In genomic region chr1:206935491-206936067, GRCh38 we compare ENCODE assay signal across 8 cellular contexts. TPM values are rescaled to one million over a fixed set of nuclear protein-coding genes. Genes with fewer than 3 reads are reported as not detected.
DNase-seq lines count a peak whose midpoint lies in the region; ATAC-seq and TF ChIP-seq lines count a peak whose summit lies in the region.

No MANE protein-coding gene starts in this region.

- no peak overlapping the region for H3K4me2 ChIP-seq in neuronal stem cell (ENCODE audit: insufficient read depth, low read length, poor library complexity, severe bottlenecking)

- no peaks in the 10 kb centered on the region for H3K79me1 ChIP-seq in neuronal stem cell (ENCODE audit: low read depth, low read length)

- no peak overlapping the region for H4K91ac ChIP-seq in neuronal stem cell (ENCODE audit: low read depth, low read length, poor library complexity)

- H2AFZ ChIP-seq in neuronal stem cell (ENCODE audit: low read length): no peak overlapping the region

- no peak overlapping the region for H3K27ac ChIP-seq in neuronal stem cell (replicated peaks; ENCODE audit: low read length)

- H3K4me3 ChIP-seq in AG09309 (ENCODE audit: control insufficient read depth, low read depth, low read length): no peak overlapping the region
- H3K4me3 ChIP-seq in neuronal stem cell (ENCODE audit: low read length in 2 of 2): no peak overlapping the region

- H4K8ac ChIP-seq in neuronal stem cell (ENCODE audit: low read depth, low read length): no peak overlapping the region

- no peak overlapping the region for H2AK5ac ChIP-seq in neuronal stem cell (ENCODE audit: low read depth, low read length)

- H3K9me3 ChIP-seq in neuronal stem cell (replicated peaks in 1 of 2; ENCODE audit: control insufficient read depth in 2 of 2, insufficient read depth in 1 of 2, low read depth in 1 of 2, low read length in 2 of 2): no peaks in the 10 kb centered on the region

- H3K4ac ChIP-seq in neuronal stem cell (ENCODE audit: low read length): no peak overlapping the region

- no peak overlapping the region for H2BK120ac ChIP-seq in neuronal stem cell (ENCODE audit: low read depth, low read length)

- H3K9ac ChIP-seq in neuronal stem cell (ENCODE audit: low read depth, low read length, poor library complexity): no peak overlapping the region

- TF ChIP-seq CTCF in AG09309 (IDR thresholded peaks at IDR 0.05; ENCODE audit: control insufficient read depth, insufficient read depth, low read depth, low read length, missing control alignments): peak; percentile 36

- ATAC-seq in GM21619 (IDR thresholded peaks at IDR 0.05; ENCODE audit: unreplicated experiment) (no peak), HG03175 (IDR thresholded peaks at IDR 0.05; ENCODE audit: unreplicated experiment) (no peak)

- peak overlapping the region; percentile 18 for H3K23ac ChIP-seq in neuronal stem cell (ENCODE audit: low read depth, low read length, poor library complexity)

- no CpG with 5 or more reads among the region's 19 CpGs for WGBS in neuronal stem cell (ENCODE audit: extremely low coverage in 2 of 2, insufficient read length in 2 of 2, insufficient replicate concordance in 1 of 2), 2 donors

- no peak overlapping the region for H2BK12ac ChIP-seq in neuronal stem cell (ENCODE audit: low read length)

- H3K18ac ChIP-seq in neuronal stem cell (ENCODE audit: low read length): no peak overlapping the region

- H3K4me1 ChIP-seq in neuronal stem cell (ENCODE audit: control insufficient read depth in 2 of 2, insufficient read depth in 1 of 2, low read depth in 1 of 2, low read length in 2 of 2): no peaks in the 10 kb centered on the region

- no peak overlapping the region for H3K14ac ChIP-seq in neuronal stem cell (ENCODE audit: low read length)

- H2BK15ac ChIP-seq in neuronal stem cell (ENCODE audit: low read length): no peak overlapping the region

- H3K27me3 ChIP-seq in neuronal stem cell (ENCODE audit: control insufficient read depth in 3 of 3, insufficient read depth in 3 of 3, low read depth in 1 of 3, low read length in 3 of 3): no peaks in the 10 kb centered on the region

- DNase-seq in AG09309 (ENCODE audit: low read depth) (no peak), H4 (ENCODE audit: low spot score) (peak; percentile 41), SKM-1 treated with dmso at 0.1 percent for 144 hours (lab: John Stamatoyannopoulos, UW; ENCODE audit: unreplicated experiment) (peak; percentile 59), ecto neural progenitor cell (ENCODE audit: low spot score) (peak; percentile 75), neuronal stem cell (ENCODE audit: low spot score) (no peak), NCI-H748 treated with DMSO at 0.1 percent for 48 hours (lab: John Stamatoyannopoulos, UW) (no peak)

- no peak overlapping the region for H2BK5ac ChIP-seq in neuronal stem cell (ENCODE audit: low read length)

- no peaks in the 10 kb centered on the region for H3K36me3 ChIP-seq in neuronal stem cell (replicated peaks in 1 of 2; ENCODE audit: control insufficient read depth in 2 of 2, insufficient read depth in 2 of 2, low read length in 2 of 2)

RNA-seq across cellular contexts. Expression of gene PIGR, which starts 10.7 kb away (rescaled TPM):
- total RNA-seq in H4 (2014; rRNA removed; shearing (Covaris generic)): 0.02 TPM in 1 of 2 replicates, not detected in the other
- polyA plus RNA-seq in neuronal stem cell (2013, experiment 1 of 2): not detected
- not detected for polyA plus RNA-seq in neuronal stem cell (2013, experiment 2 of 2)

RNA-seq across cellular contexts. Expression of gene FCMR, which starts 13.8 kb away (rescaled TPM):
- 0.12 and 1.3 TPM in 2 replicates for total RNA-seq in H4 (2014; rRNA removed; shearing (Covaris generic))
- not detected for polyA plus RNA-seq in neuronal stem cell (2013, experiment 1 of 2)
- 0.03 TPM for polyA plus RNA-seq in neuronal stem cell (2013, experiment 2 of 2)

RNA-seq across cellular contexts. Expression of gene FCAMR, which starts 34.7 kb away (rescaled TPM):
- total RNA-seq in H4 (2014; rRNA removed; shearing (Covaris generic)): not detected in 2 replicates
- polyA plus RNA-seq in neuronal stem cell (2013, experiment 1 of 2): not detected
- polyA plus RNA-seq in neuronal stem cell (2013, experiment 2 of 2): not detected

RNA-seq across cellular contexts. Expression of gene IL24, which starts 38.3 kb away (rescaled TPM):
- total RNA-seq in H4 (2014; rRNA removed; shearing (Covaris generic)): 1.1 TPM in 1 of 2 replicates, not detected in the other
- polyA plus RNA-seq in neuronal stem cell (2013, experiment 1 of 2): not detected
- not detected for polyA plus RNA-seq in neuronal stem cell (2013, experiment 2 of 2)

Comparison
In these comparisons a context has a peak if more than half of its experiments do, and no peak if none do; other contexts are left out.
1. DNase-seq: peak in H4 (single experiment), SKM-1 treated with dmso at 0.1 percent for 144 hours (single experiment) and ecto neural progenitor cell (single experiment); none in AG09309 (single experiment), neuronal stem cell (single experiment) and NCI-H748 treated with DMSO at 0.1 percent for 48 hours (single experiment).